In the genomic region with DNA sequence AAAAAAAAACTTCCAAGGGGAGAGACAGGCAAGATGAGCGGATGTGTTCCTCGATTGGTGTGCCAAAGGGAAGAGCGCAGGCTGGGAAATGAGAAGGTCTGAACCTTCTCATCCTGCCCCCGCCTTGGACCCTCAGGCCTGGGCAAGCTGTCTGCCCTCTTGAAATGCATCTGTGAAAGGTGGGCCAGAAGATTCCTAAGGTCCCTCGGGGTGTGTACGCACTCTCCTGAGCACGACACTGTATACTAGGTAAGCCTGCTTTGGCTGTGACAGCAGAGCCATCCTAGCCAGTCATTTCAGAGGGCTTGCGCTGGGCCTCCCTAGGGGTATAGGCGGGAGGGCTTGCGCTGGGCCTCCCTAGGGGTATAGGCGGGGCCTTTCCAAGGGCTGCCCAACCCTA, we compare ENCODE assay signal across 17 cellular contexts. TPM values are rescaled to one million over a fixed set of nuclear protein-coding genes. Genes with fewer than 3 reads are reported as not detected.
DNase-seq lines count a peak whose midpoint lies in the region; ATAC-seq, FAIRE-seq and TF ChIP-seq lines count a peak whose summit lies in the region.
"Had no signal": no experiment of that assay in that cellular context is flagged by ENCODE, and none has a peak within 500 bp of the region (broad histone marks: within the 10 kb centered on the region; RNA-seq: fewer than 3 reads in every experiment).

No MANE protein-coding gene starts in this region.

- H3K4me3 ChIP-seq in HUES6 (ENCODE audit: low read depth, low read length) (no peak overlapping the region), kidney (ENCODE audit: low read length in 2 of 2) (no peak overlapping the region), spleen (no peak overlapping the region)

- TF ChIP-seq CTCF in kidney (IDR thresholded peaks at IDR 0.05; ENCODE audit: borderline replicate concordance, extremely low read depth, insufficient read depth) (no peak), spleen (IDR thresholded peaks at IDR 0.05 in 8 of 11, conservative IDR thresholded peaks at IDR 0.05 in 3 of 11) (no peak)

- peak; percentile 16 for DNase-seq in Right ventricle myocardium inferior (ENCODE audit: missing footprints)
- DNase-seq in kidney: peak; percentile 32
- peak; percentile 39 for DNase-seq in spleen
- DNase-seq in medulla oblongata (ENCODE audit: extremely low spot score): no peak
- DNase-seq in NCI-H526 treated with DMSO at 0.1 percent for 48 hours (lab: John Stamatoyannopoulos, UW): no peak
- DNase-seq: AML-193; Calu3; CD4-positive, CD25-positive, alpha-beta regulatory T cell; DMS79; KG1; NCI-H1417 treated with DMSO at 0.1 percent for 48 hours; NCI-H2029 treated with DMSO at 0.1 percent for 48 hours; NCI-H774; PC-3 had no signal

- 76 to 90% (median 85%) methylated on average over 9 to 11 of the region's 11 CpGs for whole genome bisulfite sequencing in spleen, 5 donors

- no peak for FAIRE-seq in kidney (lab: Jason Lieb, UNC)
- FAIRE-seq: HepG2 had no signal

- H3K9me3 ChIP-seq in HUES6 (ENCODE audit: control insufficient read depth, insufficient read depth, low read depth, low read length) (no peaks in the 10 kb centered on the region), kidney (ENCODE audit: control insufficient read depth in 1 of 2, low read length in 2 of 2) (no peaks in the 10 kb centered on the region), spleen (no peaks in the 10 kb centered on the region)

- H3K4me1 ChIP-seq in HUES6 (ENCODE audit: control insufficient read depth, insufficient read depth, low read length): peaks cover 62% of the 10 kb centered on the region
- H3K4me1 ChIP-seq in kidney (ENCODE audit: control insufficient read depth in 1 of 2, insufficient read depth in 1 of 2, low read depth in 1 of 2, low read length in 2 of 2): peaks cover 0 to 4% of the 10 kb centered on the region in 2 donors
- H3K4me1 ChIP-seq in spleen: peaks cover 0 to 15% (median 6%) of the 10 kb centered on the region in 6 donors

- peak overlapping the region; percentile 13; the same call in 1 of the 2 replicates for H3K27ac ChIP-seq in HUES6 (ENCODE audit: low read depth, low read length)
- H3K27ac ChIP-seq in kidney (ENCODE audit: low read depth in 2 of 2, low read length in 2 of 2): peak overlapping the region; percentile 41 to 75
- H3K27ac ChIP-seq in spleen: no peak overlapping the region

- ATAC-seq in Right ventricle myocardium inferior (no peak), GM18498 (IDR thresholded peaks at IDR 0.05; ENCODE audit: unreplicated experiment) (no peak)
- ATAC-seq: HepG2, PC-3 had no signal

- intact Hi-C loops in Right ventricle myocardium inferior (cut with DNase I): no loop called here
- intact Hi-C loops in kidney (cut with DNase I): no loop called here
- intact Hi-C loops in spleen (cut with DNase I; ENCODE audit: low total_unique reads): no loop called here

- H3K27me3 ChIP-seq in HUES6 (ENCODE audit: control insufficient read depth, insufficient read depth, low read length): no peaks in the 10 kb centered on the region
- no peaks in the 10 kb centered on the region for H3K27me3 ChIP-seq in spleen (replicated peaks in 1 of 7)

- H3K9ac ChIP-seq in HUES6 (ENCODE audit: low read length): no peak overlapping the region
- H3K9ac ChIP-seq in kidney (ENCODE audit: low read length in 2 of 2): no peak overlapping the region

- peaks cover 60% of the 10 kb centered on the region for H3K36me3 ChIP-seq in HUES6 (ENCODE audit: control insufficient read depth, insufficient read depth, low read length)
- H3K36me3 ChIP-seq in kidney (ENCODE audit: control insufficient read depth in 1 of 2, insufficient read depth in 2 of 2, low read length in 2 of 2): no peaks in the 10 kb centered on the region
- no peaks in the 10 kb centered on the region for H3K36me3 ChIP-seq in spleen

- no peak for TF ChIP-seq POLR2A in spleen (IDR thresholded peaks at IDR 0.05)

RNA-seq across cellular contexts. Expression of gene PODXL, which starts 26.8 kb away (rescaled TPM):
- total RNA-seq in Right ventricle myocardium inferior (59.0 TPM), kidney (114 TPM), spleen (10 to 100 TPM; 12.8 to 27.5 (median 18.7) TPM)
- polyA plus RNA-seq in kidney (ENCODE audit: insufficient read depth, low read depth, low replicate concordance) (150 TPM), spleen (1 to 10 TPM; 1.9 to 5.0 (median 2.9) TPM)

Comparison
In these comparisons a context has a peak if more than half of its experiments do, and no peak if none do; other contexts are left out.
1. H3K27ac ChIP-seq: peak in HUES6 (single experiment) and kidney (2 of 2); none in spleen (0 of 8).
2. DNase-seq: peak in Right ventricle myocardium inferior (single experiment), kidney (single experiment) and spleen (single experiment); none in medulla oblongata (single experiment) and NCI-H526 treated with DMSO at 0.1 percent for 48 hours (single experiment).